In genomic region chr2:23658466-23658942, GRCh38 we compare ENCODE assay signal across 10 cellular contexts.
DNase-seq lines count a peak whose midpoint lies in the region; ATAC-seq lines count a peak whose summit lies in the region.
"Had no signal": no experiment of that assay in that cellular context is flagged by ENCODE, and none has a peak within 500 bp of the region (broad histone marks: within the 10 kb centered on the region; RNA-seq: fewer than 3 reads in every experiment).

No MANE protein-coding gene starts in this region.

- no peaks in the 10 kb centered on the region for H3K9me3 ChIP-seq in T-helper 17 cell (ENCODE audit: control insufficient read depth, low read length, poor library complexity, severe bottlenecking)

- H3K27ac Mint-ChIP-seq in activated CD4-positive, alpha-beta T cell treated with anti-CD3 and anti-CD28 coated beads, Interleukin-2, amount 10 ng/mL, durations not matched to agents 24 days and 14 days = peak overlapping the region; percentile 60
- H3K27ac Mint-ChIP-seq in immature natural killer cell (no peak overlapping the region), T-helper 17 cell (no peak overlapping the region)
- no peak overlapping the region for H3K27ac Mint-ChIP-seq in stimulated activated effector memory CD8-positive, alpha-beta T cell treated with anti-CD3 and anti-CD28 coated beads, Interleukin-12 subunit alpha, Interleukin-12 subunit beta, amount 100 ng/mL, for 72 hours

- H3K4me3 Mint-ChIP-seq in activated CD4-positive, alpha-beta T cell treated with anti-CD3 and anti-CD28 coated beads, Interleukin-2, amount 10 ng/mL, durations not matched to agents 24 days and 14 days = peak overlapping the region; percentile 15
- H3K4me3 Mint-ChIP-seq in immature natural killer cell (peak overlapping the region in 1 of 5 donors; percentile 10), T-helper 17 cell (no peak overlapping the region)
- no peak overlapping the region for H3K4me3 Mint-ChIP-seq in stimulated activated effector memory CD8-positive, alpha-beta T cell treated with anti-CD3 and anti-CD28 coated beads, Interleukin-12 subunit alpha, Interleukin-12 subunit beta, amount 100 ng/mL, for 72 hours

- peaks cover 8% of the 10 kb centered on the region for H3K4me1 Mint-ChIP-seq in activated CD4-positive, alpha-beta T cell treated with anti-CD3 and anti-CD28 coated beads, Interleukin-2, amount 10 ng/mL, durations not matched to agents 24 days and 14 days
- peaks cover 0 to 9% of the 10 kb centered on the region in 2 donors for H3K4me1 Mint-ChIP-seq in immature natural killer cell
- H3K4me1 Mint-ChIP-seq in stimulated activated effector memory CD8-positive, alpha-beta T cell treated with anti-CD3 and anti-CD28 coated beads, Interleukin-12 subunit alpha, Interleukin-12 subunit beta, amount 100 ng/mL, for 72 hours = no peaks in the 10 kb centered on the region
- peaks cover 4% of the 10 kb centered on the region for H3K4me1 Mint-ChIP-seq in T-helper 17 cell

- no peaks in the 10 kb centered on the region for H3K36me3 Mint-ChIP-seq in activated CD4-positive, alpha-beta T cell treated with anti-CD3 and anti-CD28 coated beads, Interleukin-2, amount 10 ng/mL, durations not matched to agents 24 days and 14 days (ENCODE audit: low read depth)
- H3K36me3 Mint-ChIP-seq in immature natural killer cell (no peaks in the 10 kb centered on the region), T-helper 17 cell (ENCODE audit: low read depth) (peaks cover 3% of the 10 kb centered on the region)
- no peaks in the 10 kb centered on the region for H3K36me3 Mint-ChIP-seq in stimulated activated effector memory CD8-positive, alpha-beta T cell treated with anti-CD3 and anti-CD28 coated beads, Interleukin-12 subunit alpha, Interleukin-12 subunit beta, amount 100 ng/mL, for 72 hours

- DNase-seq in activated CD4-positive, alpha-beta T cell treated with anti-CD3 and anti-CD28 coated beads, Interleukin-2, amount 10 ng/mL, durations not matched to agents 24 days and 14 days = peak; percentile 74
- DNase-seq in activated CD4-positive, alpha-beta T cell treated with anti-CD3 and anti-CD28 coated beads for 1 hour = no peak
- DNase-seq in activated CD4-positive, alpha-beta T cell treated with anti-CD3 and anti-CD28 coated beads, Interleukin-2, amount 50 U/mL, for 48 hours = peak; percentile 37 to 54
- peak; percentile 7 to 22 (median 19) for DNase-seq in immature natural killer cell
- no peak for DNase-seq in stimulated activated effector memory CD8-positive, alpha-beta T cell treated with anti-CD3 and anti-CD28 coated beads, Interleukin-12 subunit alpha, Interleukin-12 subunit beta, amount 100 ng/mL, for 72 hours (ENCODE audit: low spot score in 2 of 2)
- DNase-seq in NCI-H2196 (lab: John Stamatoyannopoulos, UW; ENCODE audit: unreplicated experiment) = no peak
- DNase-seq in T-helper 17 cell = no peak
- DNase-seq: KG1, NCI-H69 had no signal

- H3K27me3 Mint-ChIP-seq in activated CD4-positive, alpha-beta T cell treated with anti-CD3 and anti-CD28 coated beads, Interleukin-2, amount 10 ng/mL, durations not matched to agents 24 days and 14 days = peaks cover 6% of the 10 kb centered on the region
- H3K27me3 Mint-ChIP-seq in immature natural killer cell (ENCODE audit: low read depth in 3 of 3) = peaks cover 2 to 7% (median 3%) of the 10 kb centered on the region in 3 donors
- peaks cover 15% of the 10 kb centered on the region for H3K27me3 Mint-ChIP-seq in T-helper 17 cell

- intact Hi-C loops in activated CD4-positive, alpha-beta T cell treated with anti-CD3 and anti-CD28 coated beads, Interleukin-2, amount 10 ng/mL, durations not matched to agents 24 days and 14 days (cut with micrococcal nuclease) = no loop called here

- peak; percentile 64 for ATAC-seq in stimulated activated effector memory CD8-positive, alpha-beta T cell treated with anti-CD3 and anti-CD28 coated beads, Interleukin-12 subunit alpha, Interleukin-12 subunit beta, amount 100 ng/mL, for 72 hours
- ATAC-seq in HG03095 (IDR thresholded peaks at IDR 0.05; ENCODE audit: unreplicated experiment) (no peak), T-helper 17 cell (no peak)

- no peaks in the 10 kb centered on the region for H3K9me3 Mint-ChIP-seq in activated CD4-positive, alpha-beta T cell treated with anti-CD3 and anti-CD28 coated beads, Interleukin-2, amount 10 ng/mL, durations not matched to agents 24 days and 14 days
- no peaks in the 10 kb centered on the region for H3K9me3 Mint-ChIP-seq in immature natural killer cell
- no peaks in the 10 kb centered on the region for H3K9me3 Mint-ChIP-seq in stimulated activated effector memory CD8-positive, alpha-beta T cell treated with anti-CD3 and anti-CD28 coated beads, Interleukin-12 subunit alpha, Interleukin-12 subunit beta, amount 100 ng/mL, for 72 hours

Comparison
In these comparisons a context has a peak if more than half of its experiments do, and no peak if none do; other contexts are left out.
1. DNase-seq: peak in activated CD4-positive, alpha-beta T cell treated with anti-CD3 and anti-CD28 coated beads, Interleukin-2, amount 10 ng/mL, durations not matched to agents 24 days and 14 days (single experiment), activated CD4-positive, alpha-beta T cell treated with anti-CD3 and anti-CD28 coated beads, Interleukin-2, amount 50 U/mL, for 48 hours (2 of 2) and immature natural killer cell (3 of 3); none in activated CD4-positive, alpha-beta T cell treated with anti-CD3 and anti-CD28 coated beads for 1 hour (single experiment), stimulated activated effector memory CD8-positive, alpha-beta T cell treated with anti-CD3 and anti-CD28 coated beads, Interleukin-12 subunit alpha, Interleukin-12 subunit beta, amount 100 ng/mL, for 72 hours (0 of 2), NCI-H2196 (single experiment) and T-helper 17 cell (0 of 3).